Comparison of ENCODE assay signal across 21 cellular contexts in genomic region chr1:198107041-198107440, GRCh38. TPM values are rescaled to one million over a fixed set of nuclear protein-coding genes. Genes with fewer than 3 reads are reported as not detected.
A peak's percentile ranks its signal among the peaks of the same experiment; 100 is the strongest.
DNase-seq lines count a peak whose midpoint lies in the region; ATAC-seq, FAIRE-seq and TF ChIP-seq lines count a peak whose summit lies in the region.
"Had no signal": no experiment of that assay in that cellular context is flagged by ENCODE, and none has a peak within 500 bp of the region (broad histone marks: within the 10 kb centered on the region; RNA-seq: fewer than 3 reads in every experiment).

No MANE protein-coding gene starts in this region.

- FAIRE-seq in bronchial epithelial cell (lab: Jason Lieb, UNC) = peak; percentile 91
- peak; percentile 79 for FAIRE-seq in keratinocyte (lab: Jason Lieb, UNC)
- no peak for FAIRE-seq in HepG2 (lab: Jason Lieb, UNC)
- FAIRE-seq: endometrium had no signal

- WGBS in HepG2 (ENCODE audit: low lambda C conversion rate) = 0% methylated on average over 2 of the region's 2 CpGs

- POLR2A ChIA-PET in HepG2 (lab: Yijun Ruan, JAX) = no interaction called here

- H3K9me3 ChIP-seq in keratinocyte (ENCODE audit: control insufficient read depth, low read depth, low read length) = no peaks in the 10 kb centered on the region
- no peaks in the 10 kb centered on the region for H3K9me3 ChIP-seq in HepG2 (ENCODE audit: low read length)
- H3K9me3 ChIP-seq: colonic mucosa, ovary, Peyer's patch, sigmoid colon had no signal

- H3K27ac ChIP-seq in keratinocyte (ENCODE audit: control insufficient read depth, insufficient read depth, low read length) = no peak overlapping the region
- no peak overlapping the region for H3K27ac ChIP-seq in HepG2 (ENCODE audit: extremely low read length, insufficient read depth, low read length)
- H3K27ac ChIP-seq: colonic mucosa, ovary, Peyer's patch, sigmoid colon had no signal

- no peak overlapping the region for H3K4me2 ChIP-seq in keratinocyte (ENCODE audit: control insufficient read depth, extremely low read depth, insufficient read depth, low read depth, low read length)
- H3K4me2 ChIP-seq in HepG2 (ENCODE audit: low read depth, low read length) = no peak overlapping the region

- H3K9ac ChIP-seq in keratinocyte (ENCODE audit: control insufficient read depth, extremely low read depth, insufficient read depth, low read length) (no peak overlapping the region), HepG2 (ENCODE audit: insufficient read depth, low read depth, low read length) (no peak overlapping the region)

- TF ChIP-seq EP300 in HepG2 (IDR thresholded peaks at IDR 0.05; ENCODE audit: low read depth in 2 of 2, low read length in 2 of 2) (no peak), HepG2 (CRISPR knock-in tag; IDR thresholded peaks at IDR 0.05; ENCODE audit: borderline replicate concordance) (no peak)

- no peak for ATAC-seq in GM18502 (IDR thresholded peaks at IDR 0.05; ENCODE audit: poor library complexity, unreplicated experiment)
- ATAC-seq in HepG2 = no peak

- H3K4me3 ChIP-seq in bronchial epithelial cell (ENCODE audit: low read depth, low read length) = no peak overlapping the region
- no peak overlapping the region for H3K4me3 ChIP-seq in keratinocyte (ENCODE audit: control insufficient read depth in 2 of 3, extremely low read depth in 1 of 3, insufficient read depth in 2 of 3, low read depth in 1 of 3, low read length in 3 of 3)
- no peak overlapping the region for H3K4me3 ChIP-seq in HepG2 (replicated peaks in 1 of 3; ENCODE audit: insufficient read depth in 1 of 3, low read depth in 2 of 3, low read length in 3 of 3)
- H3K4me3 ChIP-seq: colonic mucosa, lung, ovary, Peyer's patch, sigmoid colon had no signal

- H3K27me3 ChIP-seq in bronchial epithelial cell (ENCODE audit: control insufficient read depth, insufficient read depth, low read length) (no peaks in the 10 kb centered on the region), keratinocyte (ENCODE audit: control insufficient read depth, extremely low read depth, insufficient read depth, low read length) (no peaks in the 10 kb centered on the region), HepG2 (ENCODE audit: control insufficient read depth in 1 of 2, insufficient read depth in 2 of 2, low read length in 2 of 2) (no peaks in the 10 kb centered on the region)
- H3K27me3 ChIP-seq: colonic mucosa, ovary, Peyer's patch, sigmoid colon had no signal

- H2AFZ ChIP-seq in keratinocyte (ENCODE audit: control insufficient read depth, low read length) (no peak overlapping the region), HepG2 (ENCODE audit: low read length) (no peak overlapping the region)

- H3K4me1 ChIP-seq in keratinocyte (ENCODE audit: control insufficient read depth, extremely low read depth, insufficient read depth, low read length) = no peaks in the 10 kb centered on the region
- no peaks in the 10 kb centered on the region for H3K4me1 ChIP-seq in HepG2 (ENCODE audit: insufficient read depth, low read length)
- H3K4me1 ChIP-seq: colonic mucosa, Peyer's patch, sigmoid colon had no signal

- H3K36me3 ChIP-seq in bronchial epithelial cell (ENCODE audit: control insufficient read depth, insufficient read depth, low read length) = no peaks in the 10 kb centered on the region
- no peaks in the 10 kb centered on the region for H3K36me3 ChIP-seq in keratinocyte (ENCODE audit: control insufficient read depth in 2 of 2, extremely low read depth in 1 of 2, insufficient read depth in 2 of 2, low read length in 2 of 2)
- no peaks in the 10 kb centered on the region for H3K36me3 ChIP-seq in HepG2 (replicated peaks in 1 of 2; ENCODE audit: control insufficient read depth in 1 of 2, insufficient read depth in 2 of 2, low read length in 2 of 2)
- H3K36me3 ChIP-seq: colonic mucosa, ovary, Peyer's patch, sigmoid colon had no signal

- intact Hi-C loops in HepG2 (cut with micrococcal nuclease; ENCODE audit: unreplicated experiment) = no loop called here

- TF ChIP-seq CTCF in bronchial epithelial cell (IDR thresholded peaks at IDR 0.05; ENCODE audit: insufficient read depth, low read length, severe bottlenecking) (no peak), keratinocyte (optimal IDR thresholded peaks at IDR 0.05 in 1 of 3, IDR thresholded peaks at IDR 0.05 in 1 of 3, conservative IDR thresholded peaks at IDR 0.05 in 1 of 3; ENCODE audit: extremely low read depth in 1 of 3, insufficient read depth in 2 of 3, low read length in 3 of 3) (no peak), HepG2 (CRISPR knock-in tag; IDR thresholded peaks at IDR 0.05) (no peak)

- TF ChIP-seq RAD21 in HepG2 (CRISPR knock-in tag; IDR thresholded peaks at IDR 0.05) = no peak

- BruUV-seq in HepG2 (replicated peaks; lab: Mats Ljungman, UMichigan) = no TSS peak

- dilution Hi-C loops in keratinocyte (cut with MboI; ENCODE audit: extremely low pct_ligation_motif_present, low sequenced_read_pairs) = no loop called here

- in situ Hi-C loops in Caki2 (cut with HindIII; ENCODE audit: low pct_unique_long_range_greater_than_20kb, low sequenced_read_pairs) (no loop called here), HepG2 (cut with HindIII; ENCODE audit: extremely low pct_ligation_motif_present, low pct_unique_long_range_greater_than_20kb) (no loop called here)

- peak; percentile 62 for DNase-seq in Caki2 (ENCODE audit: low read depth)
- peak; percentile 72 for DNase-seq in M059J (ENCODE audit: low read depth)
- peak; percentile 77 for DNase-seq in bronchial epithelial cell (ENCODE audit: low read depth)
- peak; percentile 41 for DNase-seq in keratinocyte (ENCODE audit: low read depth, low spot score)
- no peak for DNase-seq in DMS 273 (lab: John Stamatoyannopoulos, UW; ENCODE audit: unreplicated experiment)
- no peak for DNase-seq in activated T-cell treated with anti-CD3 and anti-CD28 coated beads, Interleukin-2, amount 50 U/mL, for 48 hours
- DNase-seq in HepG2 (ENCODE audit: low spot score) = no peak
- DNase-seq: activated CD4-positive, alpha-beta T cell treated with anti-CD3 and anti-CD28 coated beads for 48 hours; activated gamma-delta T cell; CD4-positive, alpha-beta memory T cell; colonic mucosa; glutamatergic neuron; H9; Kasumi-1; ovary; Peyer's patch; sigmoid colon; stimulated activated CD4-positive, alpha-beta T cell treated with anti-CD3 and anti-CD28 coated beads, Interleukin-2, amount 100 ng/mL, for 24 hours had no signal

- no peaks in the 10 kb centered on the region for H4K20me1 ChIP-seq in keratinocyte (ENCODE audit: control insufficient read depth, extremely low read depth, insufficient read depth, low read length)
- no peaks in the 10 kb centered on the region for H4K20me1 ChIP-seq in HepG2 (ENCODE audit: insufficient read depth, low read length)

- no peaks in the 10 kb centered on the region for H3K9me1 ChIP-seq in keratinocyte (ENCODE audit: control insufficient read depth, extremely low read depth, insufficient read depth, low read length)

- H3K79me2 ChIP-seq in keratinocyte (ENCODE audit: control insufficient read depth, insufficient read depth, low read length) (no peaks in the 10 kb centered on the region), HepG2 (ENCODE audit: insufficient read depth, low read length) (no peaks in the 10 kb centered on the region)

- CTCF ChIA-PET in HepG2 (lab: Yijun Ruan, JAX; ENCODE audit: low intra/inter-chr PET ratio, low total read pairs) = no interaction called here

- no peak for TF ChIP-seq POLR2A in HepG2 (IDR thresholded peaks at IDR 0.05; ENCODE audit: insufficient read depth in 1 of 2, low read depth in 2 of 2, low read length in 2 of 2)

RNA-seq across cellular contexts. Expression of gene NEK7, which starts 49.8 kb away (rescaled TPM):
- 27.3 and 37.2 TPM in 2 replicates for total RNA-seq in Caki2 (2014; rRNA removed; shearing (Covaris generic); ENCODE audit: low replicate concordance)
- 181 and 192 TPM in 2 replicates for total RNA-seq in M059J (2014; rRNA removed; shearing (Covaris generic))
- total RNA-seq in bronchial epithelial cell (37.1 and 40.3 TPM in 2 replicates), HepG2 (2016; rRNA removed; fragmentation: Illumina TruSeq; extraction: Trizol) (19.2 and 25.5 TPM in 2 replicates)
- polyA plus RNA-seq in keratinocyte (40.4 to 56.8 TPM (median 41.3 TPM) in 3 replicates), HepG2 (2011; rRNA removed) (13.7 and 18.1 TPM in 2 replicates)
- 29.8 TPM for polyA plus RNA-seq in keratinocyte (2011; ENCODE audit: low read depth)
- polyA plus RNA-seq in keratinocyte (2011; cell fraction: cytosol; rRNA removed) = 30.0 and 75.8 TPM in 2 replicates
- polyA plus RNA-seq in keratinocyte (2011; cell fraction: nucleus; rRNA removed) = 40.0 and 47.9 TPM in 2 replicates
- polyA plus RNA-seq in keratinocyte (2012; ENCODE audit: low replicate concordance) = 19.9 and 21.2 TPM in 2 replicates
- polyA minus RNA-seq in keratinocyte = 7.9 to 95.7 TPM (median 61.2 TPM) in 3 replicates
- 45.1 TPM for polyA minus RNA-seq in keratinocyte (2011; cell fraction: cytosol; rRNA and poly(A)+ RNA removed)
- 22.3 and 61.3 TPM in 2 replicates for polyA minus RNA-seq in keratinocyte (2011; cell fraction: nucleus; rRNA and poly(A)+ RNA removed)
- total RNA-seq in HepG2 (2016; cell fraction: cytosol; rRNA removed; fragmentation: Illumina TruSeq; extraction: Trizol; ENCODE audit: low read depth) = 11.2 and 13.0 TPM in 2 replicates
- total RNA-seq in HepG2 (2016; cell fraction: insoluble cytoplasmic fraction; rRNA removed; fragmentation: Illumina TruSeq; extraction: Trizol) = 18.2 and 27.3 TPM in 2 replicates
- 19.4 and 21.0 TPM in 2 replicates for total RNA-seq in HepG2 (2016; cell fraction: membrane; rRNA removed; fragmentation: Illumina TruSeq; extraction: Trizol)
- 13.3 and 16.2 TPM in 2 replicates for total RNA-seq in HepG2 (2016; cell fraction: nucleus; rRNA removed; fragmentation: Illumina TruSeq; extraction: Trizol)
- polyA plus RNA-seq in HepG2 (2011; cell fraction: cytosol; rRNA removed) = 8.3 and 12.7 TPM in 2 replicates
- polyA plus RNA-seq in HepG2 (2011; cell fraction: nucleus; rRNA removed) = 8.7 and 9.7 TPM in 2 replicates
- 8.9 and 11.2 TPM in 2 replicates for polyA plus RNA-seq in HepG2 (2012)
- 1.4 TPM in 2 replicates for polyA plus RNA-seq in HepG2 (2016; cell fraction: cytosol; fragmentation: Illumina TruSeq; extraction: Trizol; ENCODE audit: low read depth)
- polyA plus RNA-seq in HepG2 (2016; cell fraction: insoluble cytoplasmic fraction; fragmentation: Illumina TruSeq; extraction: Trizol; ENCODE audit: low read depth) = 15.9 and 16.7 TPM in 2 replicates
- 6.0 and 6.2 TPM in 2 replicates for polyA plus RNA-seq in HepG2 (2016; cell fraction: membrane; fragmentation: Illumina TruSeq; extraction: Trizol; ENCODE audit: low read depth)
- 12.0 and 12.2 TPM in 2 replicates for polyA plus RNA-seq in HepG2 (2016; cell fraction: nucleus; fragmentation: Illumina TruSeq; extraction: Trizol; ENCODE audit: insufficient read depth, low read depth)
- polyA minus RNA-seq in HepG2 (2011; rRNA and poly(A)+ RNA removed; ENCODE audit: low replicate concordance) = 7.4 and 49.1 TPM in 2 replicates
- 13.1 and 26.9 TPM in 2 replicates for polyA minus RNA-seq in HepG2 (2011; cell fraction: cytosol; rRNA and poly(A)+ RNA removed)
- polyA minus RNA-seq in HepG2 (2011; cell fraction: nucleus; rRNA and poly(A)+ RNA removed) = 28.5 and 38.8 TPM in 2 replicates

Comparison
In these comparisons a context has a peak if more than half of its experiments do, and no peak if none do; other contexts are left out.
1. DNase-seq: peak in Caki2 (single experiment), M059J (single experiment), bronchial epithelial cell (single experiment) and keratinocyte (single experiment); none in DMS 273 (single experiment), activated T-cell treated with anti-CD3 and anti-CD28 coated beads, Interleukin-2, amount 50 U/mL, for 48 hours (0 of 2) and HepG2 (single experiment).